In the genomic region with DNA sequence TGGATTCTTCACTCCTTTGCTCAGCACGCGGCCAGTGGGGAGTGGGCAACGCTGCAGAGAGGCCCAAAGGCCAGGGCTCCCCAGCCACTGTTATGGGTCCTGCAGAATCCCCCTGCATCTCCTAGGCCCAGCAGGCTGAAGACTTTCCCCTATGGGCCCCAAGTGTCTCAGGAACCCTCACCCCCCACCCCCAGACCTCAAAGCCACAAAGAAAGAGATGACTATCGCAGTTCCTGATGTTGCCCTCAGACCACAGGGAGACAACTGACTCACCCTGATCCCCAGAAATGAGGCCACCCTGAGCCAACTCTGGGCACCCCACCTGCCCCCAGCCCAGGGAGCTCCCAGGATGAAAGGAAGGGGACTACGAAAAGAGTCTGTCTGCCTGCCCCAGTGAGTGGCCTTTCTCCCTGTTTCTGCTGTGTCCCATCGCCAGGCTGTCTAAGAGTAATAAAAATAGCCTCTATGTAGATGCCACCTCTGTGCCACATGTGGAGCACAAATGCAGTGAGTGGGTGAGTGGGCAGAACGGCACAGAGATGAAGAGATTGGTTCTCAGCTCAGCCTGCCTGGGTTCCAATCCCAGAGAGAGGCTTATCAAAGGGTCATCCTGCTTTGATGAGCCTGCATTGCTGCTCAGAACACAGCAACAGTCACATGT, we compare ENCODE assay signal across 11 cellular contexts.
DNase-seq lines count a peak whose midpoint lies in the region; ATAC-seq and TF ChIP-seq lines count a peak whose summit lies in the region.
"Had no signal": no experiment of that assay in that cellular context is flagged by ENCODE, and none has a peak within 500 bp of the region (broad histone marks: within the 10 kb centered on the region; RNA-seq: fewer than 3 reads in every experiment).

No MANE protein-coding gene starts in this region.

- no peak overlapping the region for H4K8ac ChIP-seq in mesendoderm (ENCODE audit: low read depth, low read length)

- H4K20me1 ChIP-seq in osteoblast (ENCODE audit: insufficient read depth, low read length): no peaks in the 10 kb centered on the region

- no peak overlapping the region for H3K4me3 Mint-ChIP-seq in dendritic cell treated with granulocyte-macrophage colony-stimulating factor and Interleukin-4, amounts not matched to agents 40 ng/mL and 50 ng/mL, for 4 days

- H3K9me3 Mint-ChIP-seq in dendritic cell treated with granulocyte-macrophage colony-stimulating factor and Interleukin-4, amounts not matched to agents 40 ng/mL and 50 ng/mL, for 4 days: no peaks in the 10 kb centered on the region

- no peak overlapping the region for H2BK15ac ChIP-seq in mesendoderm (replicated peaks; ENCODE audit: low read depth)

- no peak overlapping the region for H3K23ac ChIP-seq in mesendoderm (ENCODE audit: low read length)

- no CpG with 5 or more reads among the region's 7 CpGs for WGBS in mesendoderm (ENCODE audit: extremely low coverage, insufficient coverage, low lambda C conversion rate)

- H3K79me1 ChIP-seq in mesendoderm (ENCODE audit: low read length): no peaks in the 10 kb centered on the region

- intact Hi-C loops in dendritic cell treated with granulocyte-macrophage colony-stimulating factor and Interleukin-4, amounts not matched to agents 40 ng/mL and 50 ng/mL, for 4 days (cut with micrococcal nuclease): loop anchor here (5.0 kb wide), 1 partner anchor 383 kb away; a partner anchor contains a TSS
- intact Hi-C loops in upper lobe of right lung (cut with DNase I): no loop called here

- H3K4me2 ChIP-seq in mesendoderm (ENCODE audit: low read length) (no peak overlapping the region), osteoblast (ENCODE audit: insufficient read depth, low read length) (no peak overlapping the region)
- H3K4me2 ChIP-seq: A549 had no signal

- TF ChIP-seq CTCF in upper lobe of right lung (IDR thresholded peaks at IDR 0.05) (no peak), osteoblast (IDR thresholded peaks at IDR 0.05; ENCODE audit: extremely low read depth, low read depth, low read length) (no peak)

- H3K4me1 ChIP-seq in upper lobe of right lung: peaks cover 11% of the 10 kb centered on the region
- no peaks in the 10 kb centered on the region for H3K4me1 ChIP-seq in mesendoderm (ENCODE audit: control insufficient read depth, low read depth, low read length)
- H3K4me1 ChIP-seq in osteoblast (ENCODE audit: insufficient read depth, low read length): peaks cover 22% of the 10 kb centered on the region

- H3K79me2 ChIP-seq in mesendoderm (ENCODE audit: control insufficient read depth, insufficient read depth, low read length): no peaks in the 10 kb centered on the region
- H3K79me2 ChIP-seq in osteoblast (ENCODE audit: insufficient read depth, low read length): no peaks in the 10 kb centered on the region

- peaks cover 38% of the 10 kb centered on the region for H3K27me3 Mint-ChIP-seq in dendritic cell treated with granulocyte-macrophage colony-stimulating factor and Interleukin-4, amounts not matched to agents 40 ng/mL and 50 ng/mL, for 4 days

- H3K18ac ChIP-seq in mesendoderm (ENCODE audit: low read length): no peak overlapping the region

- peaks cover 82% of the 10 kb centered on the region for H3K4me1 Mint-ChIP-seq in dendritic cell treated with granulocyte-macrophage colony-stimulating factor and Interleukin-4, amounts not matched to agents 40 ng/mL and 50 ng/mL, for 4 days (ENCODE audit: low read depth)

- DNase-seq in activated CD4-positive, CD25-positive, alpha-beta regulatory T cell (lab: John Stamatoyannopoulos, UW): no peak
- DNase-seq in activated CD4-positive, alpha-beta T cell treated with anti-CD3 and anti-CD28 coated beads for 1 hour: peak; percentile 26
- no peak for DNase-seq in upper lobe of right lung
- DNase-seq in mesendoderm: no peak
- no peak for DNase-seq in osteoblast (ENCODE audit: insufficient read length, low spot score, missing footprints)
- DNase-seq: caudate nucleus, NCI-H446 treated with DMSO at 0.1 percent for 48 hours had no signal

- no peak overlapping the region for H3K4ac ChIP-seq in mesendoderm (ENCODE audit: low read depth, low read length)

- H3K27ac ChIP-seq in upper lobe of right lung: no peak overlapping the region
- no peak overlapping the region for H3K27ac ChIP-seq in mesendoderm (ENCODE audit: low read depth, low read length)
- H3K27ac ChIP-seq in osteoblast (ENCODE audit: low read depth, low read length): no peak overlapping the region

- no peak overlapping the region for H2AK5ac ChIP-seq in mesendoderm (ENCODE audit: low read length)

- H2AFZ ChIP-seq in osteoblast (ENCODE audit: low read length): no peak overlapping the region

- no peak overlapping the region for H2BK120ac ChIP-seq in mesendoderm (ENCODE audit: low read depth, low read length)

- no peak overlapping the region for H3K9ac ChIP-seq in mesendoderm (ENCODE audit: low read length)

- peak overlapping the region; percentile 71 for H3K27ac Mint-ChIP-seq in dendritic cell treated with granulocyte-macrophage colony-stimulating factor and Interleukin-4, amounts not matched to agents 40 ng/mL and 50 ng/mL, for 4 days

- H3K36me3 Mint-ChIP-seq in dendritic cell treated with granulocyte-macrophage colony-stimulating factor and Interleukin-4, amounts not matched to agents 40 ng/mL and 50 ng/mL, for 4 days (ENCODE audit: low read depth): no peaks in the 10 kb centered on the region

- no peak overlapping the region for H4K5ac ChIP-seq in mesendoderm (ENCODE audit: low read length)

- no peak overlapping the region for H3K56ac ChIP-seq in mesendoderm (ENCODE audit: low read length)

- H3K27me3 ChIP-seq in upper lobe of right lung: no peaks in the 10 kb centered on the region
- no peaks in the 10 kb centered on the region for H3K27me3 ChIP-seq in mesendoderm (ENCODE audit: insufficient read depth, low read length, poor library complexity)
- H3K27me3 ChIP-seq in osteoblast (ENCODE audit: insufficient read depth, low read length): no peaks in the 10 kb centered on the region

- peak; percentile 71 to 89 for ATAC-seq in activated CD4-positive, CD25-positive, alpha-beta regulatory T cell treated with anti-CD3 and anti-CD28 coated beads, Interleukin-2, amount 50 U/mL, for 24 hours
- ATAC-seq in upper lobe of right lung (peak; percentile 27), HG03097 (IDR thresholded peaks at IDR 0.05; ENCODE audit: low FRiP score, unreplicated experiment) (no peak)
- ATAC-seq: A549 had no signal

- H3K4me3 ChIP-seq in upper lobe of right lung: no peak overlapping the region
- H3K4me3 ChIP-seq in mesendoderm (ENCODE audit: low read length): no peak overlapping the region
- H3K4me3 ChIP-seq in osteoblast (ENCODE audit: insufficient read depth, low read length): no peak overlapping the region
- H3K4me3 ChIP-seq: A549 had no signal

- no peaks in the 10 kb centered on the region for H3K9me3 ChIP-seq in upper lobe of right lung
- no peaks in the 10 kb centered on the region for H3K9me3 ChIP-seq in osteoblast (ENCODE audit: low read depth, low read length)
- H3K9me3 ChIP-seq: A549 had no signal

- H3K36me3 ChIP-seq in upper lobe of right lung (no peaks in the 10 kb centered on the region), mesendoderm (ENCODE audit: control insufficient read depth, insufficient read depth, low read length) (no peaks in the 10 kb centered on the region), osteoblast (ENCODE audit: insufficient read depth, low read length) (no peaks in the 10 kb centered on the region)

- no peak overlapping the region for H2BK5ac ChIP-seq in mesendoderm (ENCODE audit: low read length)
